Comparison of ENCODE assay signal across 16 cellular contexts in the genomic region with DNA sequence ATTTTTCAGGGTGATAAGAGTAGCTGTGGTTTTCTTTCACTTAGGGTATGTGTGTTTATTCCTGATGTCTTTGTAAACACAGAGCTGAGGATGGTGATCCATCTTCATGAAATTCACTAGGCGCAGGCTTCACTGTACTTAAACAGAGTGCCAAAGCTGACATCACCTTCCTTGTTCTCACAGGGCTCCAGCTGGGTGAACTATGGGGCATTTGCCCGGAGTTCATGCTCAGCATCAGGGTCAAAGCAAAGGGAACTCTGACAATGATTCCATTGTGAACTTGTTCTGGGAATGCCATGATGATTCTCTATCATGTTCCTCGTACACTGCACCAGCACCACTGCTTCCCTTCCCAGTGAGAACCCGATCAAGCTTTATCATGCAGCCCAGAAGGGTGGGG.
DNase-seq lines count a peak whose midpoint lies in the region; ATAC-seq, FAIRE-seq and TF ChIP-seq lines count a peak whose summit lies in the region.
"Had no signal": no experiment of that assay in that cellular context is flagged by ENCODE, and none has a peak within 500 bp of the region (broad histone marks: within the 10 kb centered on the region; RNA-seq: fewer than 3 reads in every experiment).

No MANE protein-coding gene starts in this region.

- no peaks in the 10 kb centered on the region for H3K36me3 Mint-ChIP-seq in astrocyte (ENCODE audit: low read depth, unreplicated experiment)
- H3K36me3 Mint-ChIP-seq: activated naive CD4-positive, alpha-beta T cell treated with anti-CD3 and anti-CD28 coated beads, Interleukin-2, amount 50 U/mL, for 72 hours; mesothelial cell of epicardium had no signal

- H3K27me3 ChIP-seq in astrocyte (ENCODE audit: insufficient read depth, low read length) (no peaks in the 10 kb centered on the region), PC-9 (ENCODE audit: insufficient read depth, low read depth) (no peaks in the 10 kb centered on the region)
- H3K27me3 ChIP-seq: esophagus muscularis mucosa, upper lobe of left lung had no signal

- no peaks in the 10 kb centered on the region for H4K20me1 ChIP-seq in astrocyte (ENCODE audit: insufficient read depth, low read length)
- H4K20me1 ChIP-seq in PC-9 (ENCODE audit: insufficient read depth), result no peaks in the 10 kb centered on the region

- no peaks in the 10 kb centered on the region for H3K9me2 ChIP-seq in PC-9 (ENCODE audit: insufficient read depth)

- intact Hi-C loops in posterior cingulate gyrus (cut with DNase I), result no loop called here
- intact Hi-C loops in PC-9 (cut with micrococcal nuclease; ENCODE audit: unreplicated experiment), result no loop called here

- H2AFZ ChIP-seq in astrocyte (ENCODE audit: low read depth, low read length) (peak overlapping the region; percentile 23), PC-9 (no peak overlapping the region)

- ATAC-seq in GM18867 (IDR thresholded peaks at IDR 0.05; ENCODE audit: unreplicated experiment) (no peak), GM19395 (IDR thresholded peaks at IDR 0.05; ENCODE audit: unreplicated experiment) (no peak)
- ATAC-seq: activated naive CD4-positive, alpha-beta T cell treated with anti-CD3 and anti-CD28 coated beads, Interleukin-2, amount 50 U/mL, for 72 hours had no signal

- no peak for FAIRE-seq in astrocyte (lab: Jason Lieb, UNC)

- H3K9me3 ChIP-seq in astrocyte (ENCODE audit: insufficient read depth, low read depth, low read length) (no peaks in the 10 kb centered on the region), PC-9 (ENCODE audit: insufficient read depth, low read depth) (no peaks in the 10 kb centered on the region)
- H3K9me3 ChIP-seq: esophagus muscularis mucosa, upper lobe of left lung had no signal

- BruUV-seq in PC-9 (replicated peaks; lab: Mats Ljungman, UMichigan), result no TSS peak

- H3K36me3 ChIP-seq in astrocyte (ENCODE audit: insufficient read depth, low read length) (no peaks in the 10 kb centered on the region), PC-9 (ENCODE audit: low read depth) (no peaks in the 10 kb centered on the region)
- H3K36me3 ChIP-seq: esophagus muscularis mucosa, upper lobe of left lung had no signal

- TF ChIP-seq CTCF in astrocyte (IDR thresholded peaks at IDR 0.05; ENCODE audit: insufficient read depth, low read depth, low read length) (no peak), PC-9 (conservative IDR thresholded peaks at IDR 0.05) (no peak)

- POLR2A ChIA-PET in PC-9 (lab: Charles Lee; ENCODE audit: unreplicated experiment), result no interaction called here

- H3K27ac ChIP-seq in astrocyte (ENCODE audit: low read depth, low read length), result no peak overlapping the region
- H3K27ac ChIP-seq in PC-9, result no peak overlapping the region
- H3K27ac ChIP-seq: coronary artery, esophagus muscularis mucosa, upper lobe of left lung had no signal

- H3K4me1 ChIP-seq in astrocyte (ENCODE audit: insufficient read depth, low read length) (no peaks in the 10 kb centered on the region), PC-9 (replicated peaks; ENCODE audit: insufficient read depth) (0 out of 2 replicates have a peak, but pooled peaks cover 7% of the 10 kb centered on the region)
- H3K4me1 ChIP-seq: esophagus muscularis mucosa had no signal

- H3K4me1 Mint-ChIP-seq in astrocyte (ENCODE audit: low read depth, unreplicated experiment), result no peaks in the 10 kb centered on the region
- H3K4me1 Mint-ChIP-seq: activated B cell treated with CpG ODN at 0.5 μM for 24 hours had no signal

- CTCF ChIA-PET in PC-9 (lab: Charles Lee), result no interaction called here

- DNase-seq in H4 (ENCODE audit: low spot score) (peak; percentile 34), astrocyte (ENCODE audit: low read depth) (no peak), hippocampal formation (lab: John Stamatoyannopoulos, UW) (peak; percentile 78 to 96), posterior cingulate gyrus (peak in 9 of 10 donors; percentile 40 to 96 (median 56)), PC-9 (no peak)
- DNase-seq in effector CD4-positive, alpha-beta T cell, result no peak
- DNase-seq: activated B cell treated with CpG ODN at 0.5 μM for 24 hours; HFFc6; NK-92 treated with Interleukin-12 subunit alpha and Interleukin-12 subunit beta, amount 100 ng/mL, for 24 hours; upper lobe of left lung had no signal

- H3K79me2 ChIP-seq in astrocyte (ENCODE audit: insufficient read depth, low read length) (no peaks in the 10 kb centered on the region), PC-9 (ENCODE audit: low read depth) (no peaks in the 10 kb centered on the region)

- H3K27me3 Mint-ChIP-seq in astrocyte (ENCODE audit: low read depth, unreplicated experiment), result peaks cover 5% of the 10 kb centered on the region

- H3K9ac ChIP-seq in astrocyte (ENCODE audit: low read length), result no peak overlapping the region

- H3K4me3 ChIP-seq in astrocyte (ENCODE audit: insufficient read depth, low read depth, low read length), result no peak overlapping the region
- H3K4me3 ChIP-seq in PC-9, result no peak overlapping the region
- H3K4me3 ChIP-seq: coronary artery, upper lobe of left lung had no signal

- no peak overlapping the region for H3K27ac Mint-ChIP-seq in astrocyte (ENCODE audit: unreplicated experiment)
- H3K27ac Mint-ChIP-seq: activated B cell treated with CpG ODN at 0.5 μM for 24 hours; activated naive CD4-positive, alpha-beta T cell treated with anti-CD3 and anti-CD28 coated beads, Interleukin-2, amount 50 U/mL, for 72 hours; HFFc6; mesothelial cell of epicardium had no signal

- H3K4me2 ChIP-seq in astrocyte (ENCODE audit: low read length) (no peak overlapping the region), PC-9 (no peak overlapping the region)

- H3F3A ChIP-seq in PC-9 (ENCODE audit: insufficient read depth, low read depth), result no peaks in the 10 kb centered on the region

- no peak overlapping the region for H3K4me3 Mint-ChIP-seq in astrocyte (ENCODE audit: unreplicated experiment)
- H3K4me3 Mint-ChIP-seq: activated B cell treated with CpG ODN at 0.5 μM for 24 hours, HFFc6, mesothelial cell of epicardium had no signal

- peaks cover 2% of the 10 kb centered on the region for H3K9me3 Mint-ChIP-seq in astrocyte (ENCODE audit: unreplicated experiment)
- H3K9me3 Mint-ChIP-seq: activated naive CD4-positive, alpha-beta T cell treated with anti-CD3 and anti-CD28 coated beads, Interleukin-2, amount 50 U/mL, for 72 hours had no signal

Comparison
In these comparisons a context has a peak if more than half of its experiments do, and no peak if none do; other contexts are left out.
1. DNase-seq: peak in H4 (single experiment), hippocampal formation (2 of 2) and posterior cingulate gyrus (9 of 10); none in astrocyte (single experiment), PC-9 (0 of 2) and effector CD4-positive, alpha-beta T cell (single experiment).